11 cellular contexts compared by ENCODE assay signal in the genomic region with DNA sequence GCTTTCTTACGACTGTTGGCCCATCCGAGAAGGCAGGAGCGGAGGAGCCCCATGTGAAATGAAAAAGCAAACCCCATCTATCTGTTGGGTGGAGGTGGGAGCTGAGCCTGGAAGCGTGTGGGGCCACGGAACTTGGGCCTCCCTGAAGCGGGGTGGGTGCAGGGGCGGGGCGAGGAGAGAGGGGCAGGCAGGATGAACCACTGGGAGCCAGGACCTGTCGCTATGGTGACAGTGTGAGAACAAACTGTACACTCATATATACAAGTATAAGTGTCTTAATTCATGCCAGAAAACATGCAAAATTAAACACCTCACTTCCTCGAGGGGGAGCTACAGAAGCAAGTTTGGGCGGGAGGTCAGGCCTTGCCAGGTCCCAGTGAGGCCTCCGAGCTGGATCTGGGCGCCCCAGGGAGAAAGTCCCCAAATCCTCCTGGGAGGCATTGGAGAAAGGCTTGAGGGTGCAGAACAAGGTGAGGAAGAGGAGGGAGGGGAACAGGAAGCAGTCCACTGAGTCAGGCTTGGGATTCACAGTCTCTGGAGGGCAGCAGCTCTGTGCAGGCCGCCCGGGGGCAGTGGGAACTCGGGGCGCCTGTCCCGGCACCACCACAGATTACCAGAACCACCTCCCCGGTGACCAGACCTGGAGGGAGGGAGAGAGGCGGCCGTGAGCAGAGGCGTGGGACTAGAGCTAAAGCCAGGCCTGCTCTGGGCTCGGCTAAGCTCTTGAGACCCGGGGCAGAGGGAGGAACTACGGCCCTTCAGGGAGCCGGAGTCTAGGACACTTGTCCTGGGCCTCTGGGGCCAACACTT. TPM values are rescaled to one million over a fixed set of nuclear protein-coding genes. Genes with fewer than 3 reads are reported as not detected.
DNase-seq lines count a peak whose midpoint lies in the region; ATAC-seq and TF ChIP-seq lines count a peak whose summit lies in the region.
"Had no signal": no experiment of that assay in that cellular context is flagged by ENCODE, and none has a peak within 500 bp of the region (broad histone marks: within the 10 kb centered on the region; RNA-seq: fewer than 3 reads in every experiment).

No MANE protein-coding gene starts in this region.

- H3K9me3 Mint-ChIP-seq in effector memory CD8-positive, alpha-beta T cell: no peaks in the 10 kb centered on the region
- H3K9me3 Mint-ChIP-seq in activated T-cell treated with anti-CD3 and anti-CD28 coated beads, Interleukin-2, amount 50 U/mL, for 72 hours: no peaks in the 10 kb centered on the region
- H3K9me3 Mint-ChIP-seq: neural crest cell had no signal

- intact Hi-C loops in sigmoid colon (cut with DNase I): loop anchor here (1.0 to 5.0 kb wide), 2 partner anchors 37 to 69 kb away; partner anchors contain the start of gene RBPMS2

- H3K4me3 ChIP-seq in foreskin fibroblast (ENCODE audit: low read depth in 1 of 2, low read length in 2 of 2): peak overlapping the region in 1 of 2 donors; percentile 20
- H3K4me3 ChIP-seq in sigmoid colon: peak overlapping the region in 3 of 4 donors; percentile 27 to 39 (median 33)

- no peak overlapping the region for H3K27ac Mint-ChIP-seq in effector memory CD8-positive, alpha-beta T cell
- no peak overlapping the region for H3K27ac Mint-ChIP-seq in activated T-cell treated with anti-CD3 and anti-CD28 coated beads, Interleukin-2, amount 50 U/mL, for 72 hours

- H3K36me3 ChIP-seq in sigmoid colon: peaks cover 0 to 17% (median 0%) of the 10 kb centered on the region in 4 donors

- H3K36me3 Mint-ChIP-seq in effector memory CD8-positive, alpha-beta T cell (ENCODE audit: insufficient read depth): no peaks in the 10 kb centered on the region
- H3K36me3 Mint-ChIP-seq in activated T-cell treated with anti-CD3 and anti-CD28 coated beads, Interleukin-2, amount 50 U/mL, for 72 hours (ENCODE audit: insufficient read depth in 2 of 2): no peaks in the 10 kb centered on the region

- DNase-seq in GM13977 (ENCODE audit: low spot score): peak; percentile 54
- DNase-seq in RKO (ENCODE audit: low spot score): peak; percentile 55
- peak; percentile 45 to 71 for DNase-seq in foreskin fibroblast
- peak; percentile 98 for DNase-seq in sigmoid colon
- DNase-seq in effector memory CD8-positive, alpha-beta T cell: no peak
- DNase-seq in activated T-cell treated with anti-CD3 and anti-CD28 coated beads, Interleukin-2, amount 50 U/mL, for 72 hours: no peak
- DNase-seq in NCI-H1105 (lab: John Stamatoyannopoulos, UW): no peak
- no peak for DNase-seq in medulla oblongata (ENCODE audit: extremely low spot score)
- DNase-seq: activated naive CD4-positive, alpha-beta T cell; NCI-H187 treated with DMSO at 0.1 percent for 48 hours had no signal

- H3K27me3 ChIP-seq in sigmoid colon: no peaks in the 10 kb centered on the region

- peaks cover 0 to 7% of the 10 kb centered on the region in 2 donors for H3K27me3 Mint-ChIP-seq in effector memory CD8-positive, alpha-beta T cell
- no peaks in the 10 kb centered on the region for H3K27me3 Mint-ChIP-seq in activated T-cell treated with anti-CD3 and anti-CD28 coated beads, Interleukin-2, amount 50 U/mL, for 72 hours (ENCODE audit: low read depth)

- H3K27ac ChIP-seq in sigmoid colon: peak overlapping the region; percentile 88 to 93 (median 90)

- in situ Hi-C loops in GM13977 (cut with MboI; ENCODE audit: low pct_unique_long_range_greater_than_20kb, low sequenced_read_pairs, unreplicated experiment): no loop called here

- no peak for TF ChIP-seq POLR2A in sigmoid colon (IDR thresholded peaks at IDR 0.05)

- no peak for ATAC-seq in effector memory CD8-positive, alpha-beta T cell (replicated peaks)
- no peak for ATAC-seq in activated T-cell treated with anti-CD3 and anti-CD28 coated beads, Interleukin-2, amount 50 U/mL, for 72 hours (replicated peaks in 1 of 2)

- peaks cover 0 to 84% (median 70%) of the 10 kb centered on the region in 4 donors for H3K4me1 ChIP-seq in sigmoid colon

- H3K9me3 ChIP-seq in sigmoid colon: no peaks in the 10 kb centered on the region

- no peaks in the 10 kb centered on the region for H3K4me1 Mint-ChIP-seq in effector memory CD8-positive, alpha-beta T cell (ENCODE audit: low read depth in 2 of 2)
- no peaks in the 10 kb centered on the region for H3K4me1 Mint-ChIP-seq in activated T-cell treated with anti-CD3 and anti-CD28 coated beads, Interleukin-2, amount 50 U/mL, for 72 hours (ENCODE audit: low read depth)

- peak in 3 of 4 donors; percentile 49 to 92 (median 75) for TF ChIP-seq EP300 in sigmoid colon (IDR thresholded peaks at IDR 0.05)

- H3K4me3 Mint-ChIP-seq in effector memory CD8-positive, alpha-beta T cell: no peak overlapping the region
- no peak overlapping the region for H3K4me3 Mint-ChIP-seq in activated T-cell treated with anti-CD3 and anti-CD28 coated beads, Interleukin-2, amount 50 U/mL, for 72 hours
- H3K4me3 Mint-ChIP-seq: neural crest cell had no signal

- TF ChIP-seq CTCF in GM13977 (IDR thresholded peaks at IDR 0.05; ENCODE audit: extremely low read depth, insufficient read depth, missing control alignments): peak; percentile 50
- TF ChIP-seq CTCF in foreskin fibroblast (IDR thresholded peaks at IDR 0.05; ENCODE audit: low read depth, low read length): peak; percentile 11
- TF ChIP-seq CTCF in sigmoid colon (IDR thresholded peaks at IDR 0.05): peak in 2 of 4 experiments; percentile 26 to 32

- WGBS in sigmoid colon, 2 donors: 67 to 73% methylated on average over 26 of the region's 26 CpGs

RNA-seq across cellular contexts. Expression of gene RBPMS2, which starts 34.8 kb away (rescaled TPM):
- total RNA-seq in sigmoid colon: 10 to 100 TPM; 22.1 to 58.2 (median 23.6) TPM
- 1 to 10 TPM in 2 of 3 donors, under 1 TPM in 1; 0.69 to 7.3 (median 4.8) TPM for polyA plus RNA-seq in sigmoid colon
- under 1 TPM in 1 of 2 donors, not detected in 1; 0.14 TPM for total RNA-seq in activated T-cell treated with anti-CD3 and anti-CD28 coated beads, Interleukin-2, amount 50 U/mL, for 72 hours

Comparison
In these comparisons a context has a peak if more than half of its experiments do, and no peak if none do; other contexts are left out.
1. DNase-seq: peak in GM13977 (single experiment), RKO (single experiment), foreskin fibroblast (2 of 2) and sigmoid colon (single experiment); none in effector memory CD8-positive, alpha-beta T cell (0 of 3), activated T-cell treated with anti-CD3 and anti-CD28 coated beads, Interleukin-2, amount 50 U/mL, for 72 hours (0 of 2), NCI-H1105 (single experiment) and medulla oblongata (single experiment).
2. RNA of gene RBPMS2, which starts 34.8 kb away (total RNA-seq): 22.1 to 58.2 TPM in sigmoid colon; 0.14 TPM in activated T-cell treated with anti-CD3 and anti-CD28 coated beads, Interleukin-2, amount 50 U/mL, for 72 hours; every median in the first group is over 10 times any median in the second.